9 cellular contexts compared by ENCODE assay signal in the genomic region with DNA sequence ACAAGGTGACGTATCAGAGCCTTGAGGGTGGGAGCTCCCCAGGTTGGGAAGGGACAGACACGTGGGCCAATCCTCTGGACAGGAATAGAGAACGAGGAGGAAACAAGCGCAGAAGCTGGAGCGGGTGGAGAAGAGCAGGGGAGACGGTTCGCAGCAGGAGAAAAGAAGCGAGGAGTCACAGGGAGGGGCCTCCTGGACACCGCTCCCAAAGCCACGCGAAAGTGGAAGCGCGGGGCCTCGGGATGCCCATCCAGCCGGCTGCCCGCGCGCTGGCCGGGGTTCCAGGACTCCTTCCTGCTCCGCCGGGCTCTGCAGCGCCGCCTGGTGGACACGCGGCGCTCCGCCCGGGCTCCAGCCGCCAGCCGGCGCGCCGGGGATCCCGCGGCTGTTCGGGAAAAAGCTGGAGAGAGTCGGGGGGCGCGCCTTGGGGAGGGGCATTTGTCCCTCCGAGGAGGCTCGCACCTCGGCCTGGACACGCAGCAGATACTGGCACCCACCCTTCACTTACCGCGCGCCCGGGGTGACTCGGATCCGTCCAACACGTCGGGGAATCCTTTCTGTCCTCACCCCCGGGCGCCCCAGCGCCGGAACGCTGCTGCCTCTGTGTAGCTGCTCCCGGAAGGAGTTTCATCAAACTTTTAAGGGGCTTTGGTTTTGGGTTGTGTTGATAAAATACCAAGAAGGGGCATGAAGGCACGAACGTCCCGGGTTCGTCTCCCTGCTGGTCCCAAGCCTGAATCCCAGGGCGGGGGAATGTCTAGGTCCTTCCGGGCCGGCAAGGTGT. TPM values are rescaled to one million over a fixed set of nuclear protein-coding genes. Genes with fewer than 3 reads are reported as not detected.
A peak's percentile ranks its signal among the peaks of the same experiment; 100 is the strongest.
DNase-seq lines count a peak whose midpoint lies in the region; ATAC-seq and TF ChIP-seq lines count a peak whose summit lies in the region.
"Had no signal": no experiment of that assay in that cellular context is flagged by ENCODE, and none has a peak within 500 bp of the region (broad histone marks: within the 10 kb centered on the region; RNA-seq: fewer than 3 reads in every experiment).

No MANE protein-coding gene starts in this region.

- H3K36me3 ChIP-seq in SK-N-MC (ENCODE audit: insufficient read depth, low read length), result no peaks in the 10 kb centered on the region

- no peak overlapping the region for H3K27ac ChIP-seq in SK-N-MC
- H3K27ac ChIP-seq in foreskin keratinocyte, result no peak overlapping the region
- H3K27ac ChIP-seq: BLaER1 treated with 17β-estradiol and CSF1 and Interleukin-3, amounts not matched to agents 10 nM and 100 nM had no signal

- no peaks in the 10 kb centered on the region for H3K4me1 ChIP-seq in foreskin keratinocyte

- TF ChIP-seq CTCF in foreskin keratinocyte (conservative IDR thresholded peaks at IDR 0.05) (peak; percentile 80), omental fat pad (IDR thresholded peaks at IDR 0.05) (peak in 2 of 3 donors; percentile 40 to 87)

- ATAC-seq in foreskin keratinocyte (peak; percentile 20), omental fat pad (ENCODE audit: low FRiP score) (peak; percentile 11), GM21390 (IDR thresholded peaks at IDR 0.05; ENCODE audit: unreplicated experiment) (no peak)

- H3K9me3 ChIP-seq in SK-N-MC (ENCODE audit: low read depth, low read length), result no peaks in the 10 kb centered on the region

- H3K9ac ChIP-seq in SK-N-MC (ENCODE audit: insufficient read length), result no peak overlapping the region
- H3K9ac ChIP-seq: BLaER1 treated with 17β-estradiol and CSF1 and Interleukin-3, amounts not matched to agents 10 nM and 100 nM had no signal

- H3K27me3 ChIP-seq in foreskin keratinocyte, result no peaks in the 10 kb centered on the region

- DNase-seq in NCI-H82 (lab: John Stamatoyannopoulos, UW), result peak; percentile 61
- no peak for DNase-seq in NCI-H82 treated with DMSO at 0.1 percent for 48 hours (lab: John Stamatoyannopoulos, UW; ENCODE audit: unreplicated experiment)
- no peak for DNase-seq in SK-N-MC (ENCODE audit: low read depth, low spot score)
- no peak for DNase-seq in foreskin keratinocyte
- DNase-seq in omental fat pad (ENCODE audit: low spot score), result no peak
- DNase-seq in NCI-H1417 (lab: John Stamatoyannopoulos, UW), result no peak
- DNase-seq in activated effector memory CD4-positive, alpha-beta T cell treated with anti-CD3 and anti-CD28 coated beads, Interleukin-2, amount 50 U/mL, for 16 hours, result no peak

- H3K4me3 ChIP-seq in SK-N-MC, result 0 out of 2 replicates have a peak overlapping the region, but pooled peaks have one; percentile 18
- H3K4me3 ChIP-seq: BLaER1 treated with 17β-estradiol and CSF1 and Interleukin-3, amounts not matched to agents 10 nM and 100 nM had no signal

RNA-seq across cellular contexts. Expression of a gene that starts 6.2 kb away (rescaled TPM):
- 5.1 and 5.7 TPM in 2 replicates for total RNA-seq in foreskin keratinocyte
- polyA plus RNA-seq in foreskin keratinocyte, result 4.6 and 4.7 TPM in 2 replicates
- total RNA-seq in omental fat pad, result 10 to 100 TPM in 2 of 4 donors, 1 to 10 TPM in 2; 8.0 to 19.8 (median 11.2) TPM

RNA-seq across cellular contexts. Expression of a gene that starts 36.1 kb away (rescaled TPM):
- total RNA-seq in foreskin keratinocyte (not detected in 2 replicates), omental fat pad (10 to 100 TPM; 12.0 to 15.9 (median 13.9) TPM)
- 0.10 TPM in 1 of 2 replicates, not detected in the other for polyA plus RNA-seq in foreskin keratinocyte

Comparison
In these comparisons a context has a peak if more than half of its experiments do, and no peak if none do; other contexts are left out.
1. RNA of a gene that starts 36.1 kb away (total RNA-seq): 12.0 to 15.9 TPM in omental fat pad; not detected in foreskin keratinocyte; every median in the first group is over 10 times any median in the second.